14 cellular contexts compared by ENCODE assay signal in genomic region chr4:164734476-164734875, GRCh38. TPM values are rescaled to one million over a fixed set of nuclear protein-coding genes. Genes with fewer than 3 reads are reported as not detected.
DNase-seq lines count a peak whose midpoint lies in the region; ATAC-seq lines count a peak whose summit lies in the region.
"Had no signal": no experiment of that assay in that cellular context is flagged by ENCODE, and none has a peak within 500 bp of the region (broad histone marks: within the 10 kb centered on the region; RNA-seq: fewer than 3 reads in every experiment).

No MANE protein-coding gene starts in this region.

- H3K4me2 ChIP-seq in BLaER1 treated with 17β-estradiol and CSF1 and Interleukin-3, amounts not matched to agents 10 nM and 100 nM: peak overlapping the region in 5 of 11 experiments; percentile 0 to 20 (median 3); a peak in 1 of 22 replicates

- DNase-seq in RPMI7951 (ENCODE audit: low read depth) (peak; percentile 13), NCI-H2171 treated with DMSO at 0.1 percent for 48 hours (lab: John Stamatoyannopoulos, UW) (no peak), iPS-NIHi11 (ENCODE audit: low spot score) (no peak)
- no peak for DNase-seq in activated effector memory CD4-positive, alpha-beta T cell treated with Interleukin-2 at 50 U/mL for 16 hours
- DNase-seq: heart right ventricle, left ventricle myocardium superior, NCI-H1930, nucleus accumbens, Peyer's patch had no signal

- H3K27me3 ChIP-seq in BLaER1 treated with 17β-estradiol and CSF1 and Interleukin-3, amounts not matched to agents 10 nM and 100 nM: no peaks in the 10 kb centered on the region
- H3K27me3 ChIP-seq: Peyer's patch had no signal

- H3K27ac ChIP-seq in BLaER1 treated with 17β-estradiol and CSF1 and Interleukin-3, amounts not matched to agents 10 nM and 100 nM: peak overlapping the region in 9 of 11 experiments; percentile 7 to 65 (median 39); a peak in 11 of 22 replicates
- H3K27ac ChIP-seq: heart right ventricle, Peyer's patch, VCaP had no signal

- no peak overlapping the region for H3K9ac ChIP-seq in BLaER1 treated with 17β-estradiol and CSF1 and Interleukin-3, amounts not matched to agents 10 nM and 100 nM

- H3K36me3 ChIP-seq in BLaER1 treated with 17β-estradiol and CSF1 and Interleukin-3, amounts not matched to agents 10 nM and 100 nM: no peaks in the 10 kb centered on the region
- H3K36me3 ChIP-seq: heart right ventricle, Peyer's patch had no signal

- peaks cover 4 to 22% (median 14%) of the 10 kb centered on the region in 10 experiments; a peak in 13 of 20 replicates for H3K4me1 ChIP-seq in BLaER1 treated with 17β-estradiol and CSF1 and Interleukin-3, amounts not matched to agents 10 nM and 100 nM
- H3K4me1 ChIP-seq: Peyer's patch had no signal

- no peak overlapping the region for H3K4me3 ChIP-seq in BLaER1 treated with 17β-estradiol and CSF1 and Interleukin-3, amounts not matched to agents 10 nM and 100 nM
- H3K4me3 ChIP-seq: heart right ventricle, Peyer's patch had no signal

- H3K9me3 ChIP-seq in BLaER1 treated with 17β-estradiol and CSF1 and Interleukin-3, amounts not matched to agents 10 nM and 100 nM (replicated peaks in 1 of 11): peaks cover 0 to 13% (median 0%) of the 10 kb centered on the region in 11 experiments; a peak in 3 of 22 replicates
- H3K9me3 ChIP-seq: Peyer's patch had no signal

- H4K20me1 ChIP-seq in BLaER1 treated with 17β-estradiol and CSF1 and Interleukin-3, amounts not matched to agents 10 nM and 100 nM: no peaks in the 10 kb centered on the region

- ATAC-seq in GM19397 (IDR thresholded peaks at IDR 0.05; ENCODE audit: unreplicated experiment): peak; percentile 51
- ATAC-seq in HG03354 (IDR thresholded peaks at IDR 0.05; ENCODE audit: poor library complexity, severe bottlenecking, unreplicated experiment): peak; percentile 66
- no peak for ATAC-seq in HG02981 (IDR thresholded peaks at IDR 0.05; ENCODE audit: unreplicated experiment)
- ATAC-seq: heart right ventricle, left ventricle myocardium superior had no signal

RNA-seq across cellular contexts. Expression of gene SMIM31, which starts 19.5 kb away (rescaled TPM):
- not detected in 2 replicates for total RNA-seq in RPMI7951 (2014; rRNA removed; shearing (Covaris generic))
- total RNA-seq: heart right ventricle, left ventricle myocardium superior had no signal
